ENCODE assay signal across 8 cellular contexts in genomic region chr1:25799758-25800537, GRCh38. TPM values are rescaled to one million over a fixed set of nuclear protein-coding genes. Genes with fewer than 3 reads are reported as not detected.
DNase-seq lines count a peak whose midpoint lies in the region; ATAC-seq and TF ChIP-seq lines count a peak whose summit lies in the region.

Gene SELENON, plus strand, starts transcription at chr1:25800193. Its CDS starts 38 bp downstream, at chr1:25800231.

- peak within 1 kb of the TSS; percentile 92 for H3K4me2 ChIP-seq in neural progenitor cell

- no peaks in the 10 kb centered on the region for H3K36me3 ChIP-seq in neural progenitor cell

- ATAC-seq in GM21447 (IDR thresholded peaks at IDR 0.05; ENCODE audit: unreplicated experiment) (no peak), GM21529 (IDR thresholded peaks at IDR 0.05; ENCODE audit: unreplicated experiment) (no peak)

- H3K4me1 Mint-ChIP-seq in activated naive CD4-positive, alpha-beta T cell treated with anti-CD3 and anti-CD28 coated beads for 36 hours (ENCODE audit: low read depth): peaks cover 72% of the 10 kb centered on the region
- peaks cover 56% of the 10 kb centered on the region for H3K4me1 Mint-ChIP-seq in neural progenitor cell

- H3K4me1 ChIP-seq in neural progenitor cell: peaks cover 38% of the 10 kb centered on the region

- intact Hi-C loops in activated naive CD4-positive, alpha-beta T cell treated with anti-CD3 and anti-CD28 coated beads for 36 hours (cut with micrococcal nuclease): loop anchor here (5.0 kb wide), 3 partner anchors 88 to 253 kb away; no protein-coding TSS in a partner anchor

- H3K27me3 Mint-ChIP-seq in activated naive CD4-positive, alpha-beta T cell treated with anti-CD3 and anti-CD28 coated beads for 36 hours (ENCODE audit: low read depth): no peaks in the 10 kb centered on the region
- peaks cover 17% of the 10 kb centered on the region for H3K27me3 Mint-ChIP-seq in neural progenitor cell (ENCODE audit: insufficient read depth, low read depth)

- H2AFZ ChIP-seq in neural progenitor cell (replicated peaks): no peak within 1 kb of the TSS

- peak within 1 kb of the TSS; percentile 81 for H3K4me3 Mint-ChIP-seq in activated naive CD4-positive, alpha-beta T cell treated with anti-CD3 and anti-CD28 coated beads for 36 hours
- peak within 1 kb of the TSS; percentile 88 for H3K4me3 Mint-ChIP-seq in neural progenitor cell

- DNase-seq in NOMO-1 (lab: John Stamatoyannopoulos, UW; ENCODE audit: unreplicated experiment in 2 of 2) (peak; percentile 19 to 32), NOMO-1 treated with DMSO at 0.1 percent for 48 hours (lab: John Stamatoyannopoulos, UW; ENCODE audit: unreplicated experiment) (no peak), NCI-H460 (ENCODE audit: extremely low read depth, low read depth) (no peak), glomerular endothelial cell (ENCODE audit: extremely low read depth, low read depth, low spot score) (no peak), neural progenitor cell (ENCODE audit: low spot score) (peak; percentile 90)
- peak; percentile 46 for DNase-seq in activated naive CD4-positive, alpha-beta T cell treated with anti-CD3 and anti-CD28 coated beads for 36 hours

- peak within 1 kb of the TSS; percentile 70 for H3K4me3 ChIP-seq in neural progenitor cell

- H3K36me3 Mint-ChIP-seq in activated naive CD4-positive, alpha-beta T cell treated with anti-CD3 and anti-CD28 coated beads for 36 hours (ENCODE audit: low read depth): peaks cover 5% of the 10 kb centered on the region
- H3K36me3 Mint-ChIP-seq in neural progenitor cell: no peaks in the 10 kb centered on the region

- H3K9ac ChIP-seq in neural progenitor cell: peak within 1 kb of the TSS; percentile 42

- no peak for TF ChIP-seq CTCF in neural progenitor cell (IDR thresholded peaks at IDR 0.05)

- H3K27ac ChIP-seq in neural progenitor cell: no peak within 1 kb of the TSS

- CTCF ChIA-PET in activated naive CD4-positive, alpha-beta T cell treated with anti-CD3 and anti-CD28 coated beads for 36 hours (lab: Charles Lee): interaction anchor here (1.0 to 5.2 kb wide), 5 partner anchors 11 to 227 kb away, joined by 3 to 39 read pairs (median 4); no protein-coding TSS in a partner anchor

- peaks cover 5% of the 10 kb centered on the region for H3K27me3 ChIP-seq in neural progenitor cell

- H3K9me3 Mint-ChIP-seq in activated naive CD4-positive, alpha-beta T cell treated with anti-CD3 and anti-CD28 coated beads for 36 hours: peaks cover 3% of the 10 kb centered on the region
- H3K9me3 Mint-ChIP-seq in neural progenitor cell: no peaks in the 10 kb centered on the region

- peaks cover 30% of the 10 kb centered on the region for H3F3A ChIP-seq in neural progenitor cell (ENCODE audit: low read depth)

- peaks cover 31% of the 10 kb centered on the region for H3K79me2 ChIP-seq in neural progenitor cell (ENCODE audit: low read depth)

- no peaks in the 10 kb centered on the region for H3K9me3 ChIP-seq in neural progenitor cell (ENCODE audit: low read depth)

- H3K27ac Mint-ChIP-seq in activated naive CD4-positive, alpha-beta T cell treated with anti-CD3 and anti-CD28 coated beads for 36 hours: peak within 1 kb of the TSS; percentile 57
- H3K27ac Mint-ChIP-seq in neural progenitor cell: peak within 1 kb of the TSS; percentile 68

- H4K20me1 ChIP-seq in neural progenitor cell (ENCODE audit: low read depth): peaks cover 28% of the 10 kb centered on the region

RNA-seq across cellular contexts. Expression of gene SELENON, which starts in this region (rescaled TPM):
- 29.3 and 32.3 TPM in 2 replicates for total RNA-seq in NCI-H460 (2014; rRNA removed; shearing (Covaris generic))
- polyA plus RNA-seq in NCI-H460 (2014; cell fraction: nucleus; rRNA removed): 35.7 and 38.8 TPM in 2 replicates
- total RNA-seq in activated naive CD4-positive, alpha-beta T cell treated with anti-CD3 and anti-CD28 coated beads for 36 hours: 10 to 100 TPM; 27.8 to 28.6 TPM
- total RNA-seq in glomerular endothelial cell (172 and 263 TPM in 2 replicates), neural progenitor cell (ENCODE audit: low replicate concordance) (24.9 and 50.4 TPM in 2 replicates)

Comparison
In these comparisons a context has a peak if more than half of its experiments do, and no peak if none do; other contexts are left out.
1. DNase-seq: peak in NOMO-1 (2 of 2), activated naive CD4-positive, alpha-beta T cell treated with anti-CD3 and anti-CD28 coated beads for 36 hours (single experiment) and neural progenitor cell (single experiment); none in NOMO-1 treated with DMSO at 0.1 percent for 48 hours (single experiment), NCI-H460 (single experiment) and glomerular endothelial cell (single experiment).